10 cellular contexts compared by ENCODE assay signal in genomic region chr7:47570649-47571050, GRCh38. TPM values are rescaled to one million over a fixed set of nuclear protein-coding genes. Genes with fewer than 3 reads are reported as not detected.
A peak's percentile ranks its signal among the peaks of the same experiment; 100 is the strongest.
DNase-seq lines count a peak whose midpoint lies in the region; ATAC-seq and TF ChIP-seq lines count a peak whose summit lies in the region.
"Had no signal": no experiment of that assay in that cellular context is flagged by ENCODE, and none has a peak within 500 bp of the region (broad histone marks: within the 10 kb centered on the region; RNA-seq: fewer than 3 reads in every experiment).

No MANE protein-coding gene starts in this region.

- WGBS in adrenal gland, 4 donors, result 16 to 28% (median 20%) methylated on average over 4 of the region's 4 CpGs
- 28 to 47% methylated on average over 4 of the region's 4 CpGs for WGBS in sigmoid colon, 2 donors

- peaks cover 3 to 65% (median 11%) of the 10 kb centered on the region in 4 donors for H3K4me1 Mint-ChIP-seq in naive thymus-derived CD8-positive, alpha-beta T cell

- TF ChIP-seq CTCF in BJ (IDR thresholded peaks at IDR 0.05; ENCODE audit: insufficient read depth, low read depth, low read length) (no peak), adrenal gland (IDR thresholded peaks at IDR 0.05) (no peak), sigmoid colon (IDR thresholded peaks at IDR 0.05) (no peak)

- no peaks in the 10 kb centered on the region for H3K36me3 Mint-ChIP-seq in naive thymus-derived CD8-positive, alpha-beta T cell

- H3K36me3 ChIP-seq in BJ (ENCODE audit: control insufficient read depth, insufficient read depth, low read length) (peaks cover 15% of the 10 kb centered on the region), adrenal gland (replicated peaks in 1 of 2) (no peaks in the 10 kb centered on the region), sigmoid colon (no peaks in the 10 kb centered on the region)

- no peaks in the 10 kb centered on the region for H3K27me3 ChIP-seq in BJ (ENCODE audit: control insufficient read depth, insufficient read depth, low read length)
- no peaks in the 10 kb centered on the region for H3K27me3 ChIP-seq in adrenal gland
- H3K27me3 ChIP-seq in sigmoid colon, result no peaks in the 10 kb centered on the region

- no peak overlapping the region for H3K27ac Mint-ChIP-seq in naive thymus-derived CD8-positive, alpha-beta T cell

- POLR2A ChIA-PET in BJ (lab: Charles Lee), result interaction anchor here (0.6 to 0.7 kb wide), 6 partner anchors 18 to 305 kb away, joined by 3 to 5 read pairs (median 4); no protein-coding TSS in a partner anchor
- POLR2A ChIA-PET in naive thymus-derived CD8-positive, alpha-beta T cell (lab: Charles Lee), result no interaction called here

- peaks cover 0 to 23% (median 3%) of the 10 kb centered on the region in 5 donors for H3K27me3 Mint-ChIP-seq in naive thymus-derived CD8-positive, alpha-beta T cell

- no peak for TF ChIP-seq POLR2A in adrenal gland (IDR thresholded peaks at IDR 0.05)
- no peak for TF ChIP-seq POLR2A in sigmoid colon (IDR thresholded peaks at IDR 0.05)

- H3K9me3 Mint-ChIP-seq in naive thymus-derived CD8-positive, alpha-beta T cell, result peaks cover 0 to 2% (median 0%) of the 10 kb centered on the region in 9 donors

- CTCF ChIA-PET in BJ (lab: Yijun Ruan, JAX), result interaction anchor here (1.1 to 1.6 kb wide), 3 partner anchors 86 to 216 kb away, joined by 3 to 7 read pairs (median 5); no protein-coding TSS in a partner anchor

- TF ChIP-seq EP300 in sigmoid colon (IDR thresholded peaks at IDR 0.05), result no peak

- intact Hi-C loops in adrenal gland (cut with DNase I) (loop anchor here (10.0 kb wide), 3 partner anchors 96 to 136 kb away; no protein-coding TSS in a partner anchor), left ventricle myocardium superior (cut with micrococcal nuclease) (no loop called here), sigmoid colon (cut with DNase I) (loop anchor here (5.0 to 10.0 kb wide), 4 partner anchors 33 to 144 kb away; no protein-coding TSS in a partner anchor)

- no peak overlapping the region for H3K4me3 ChIP-seq in BJ (ENCODE audit: low read depth, low read length)
- H3K4me3 ChIP-seq in adrenal gland, result no peak overlapping the region
- H3K4me3 ChIP-seq in sigmoid colon, result no peak overlapping the region

- H3K27ac ChIP-seq in adrenal gland (peak overlapping the region; percentile 94 to 95 (median 94)), sigmoid colon (peak overlapping the region; percentile 63 to 87 (median 78))
- H3K27ac ChIP-seq: epithelial cell of prostate had no signal

- DNase-seq in BJ (ENCODE audit: low read depth), result peak; percentile 49
- DNase-seq in adrenal gland, result peak in 5 of 7 donors; percentile 49 to 63 (median 55)
- peak; percentile 62 for DNase-seq in left ventricle myocardium superior
- DNase-seq in sigmoid colon, result peak; percentile 88
- DNase-seq in NK-92 (lab: John Stamatoyannopoulos, UW; ENCODE audit: unreplicated experiment), result no peak
- no peak for DNase-seq in naive thymus-derived CD8-positive, alpha-beta T cell
- DNase-seq: activated T-cell treated with anti-CD3 and anti-CD28 coated beads, Interleukin-2, amount 50 U/mL, for 48 hours had no signal

- H3K4me1 ChIP-seq in adrenal gland (replicated peaks in 1 of 2) (peaks cover 46 to 88% of the 10 kb centered on the region in 2 donors), sigmoid colon (peaks cover 0 to 60% (median 54%) of the 10 kb centered on the region in 4 donors)

- ATAC-seq in left ventricle myocardium superior (peak; percentile 74), GM21717 (IDR thresholded peaks at IDR 0.05; ENCODE audit: unreplicated experiment) (no peak), GM18498 (IDR thresholded peaks at IDR 0.05; ENCODE audit: unreplicated experiment) (no peak)
- no peak for ATAC-seq in naive thymus-derived CD8-positive, alpha-beta T cell

- no peak overlapping the region for H3K4me3 Mint-ChIP-seq in naive thymus-derived CD8-positive, alpha-beta T cell

- H3K9me3 ChIP-seq in adrenal gland (replicated peaks in 1 of 3), result no peaks in the 10 kb centered on the region
- no peaks in the 10 kb centered on the region for H3K9me3 ChIP-seq in sigmoid colon

RNA-seq across cellular contexts. Expression of gene TNS3, which starts 11.3 kb away (rescaled TPM):
- 94.2 and 126 TPM in 2 replicates for polyA plus RNA-seq in BJ (2011; rRNA removed)
- polyA minus RNA-seq in BJ (2011; rRNA and poly(A)+ RNA removed), result 212 and 247 TPM in 2 replicates
- total RNA-seq in adrenal gland, result 100 to 1,000 TPM in 6 of 8 donors, 10 to 100 TPM in 2; 75.8 to 188 (median 129) TPM
- polyA plus RNA-seq in adrenal gland, result 10 to 100 TPM; 21.0 to 36.5 (median 36.4) TPM
- 42.4 TPM for total RNA-seq in left ventricle myocardium superior
- 10 to 100 TPM; 17.8 to 43.8 (median 28.2) TPM for total RNA-seq in sigmoid colon
- polyA plus RNA-seq in sigmoid colon, result 10 to 100 TPM; 17.4 to 29.6 (median 28.8) TPM
- total RNA-seq in naive thymus-derived CD8-positive, alpha-beta T cell, result 1 to 10 TPM; 1.2 to 1.6 TPM
- polyA plus RNA-seq in naive thymus-derived CD8-positive, alpha-beta T cell, result not detected

Comparison
In these comparisons a context has a peak if more than half of its experiments do, and no peak if none do; other contexts are left out.
1. DNase-seq: peak in BJ (single experiment), adrenal gland (5 of 7), left ventricle myocardium superior (single experiment) and sigmoid colon (single experiment); none in NK-92 (single experiment) and naive thymus-derived CD8-positive, alpha-beta T cell (0 of 10).
2. RNA of gene TNS3, which starts 11.3 kb away (total RNA-seq): 75.8 to 188 TPM in adrenal gland, 42.4 TPM in left ventricle myocardium superior (single experiment) and 17.8 to 43.8 TPM in sigmoid colon; 1.2 to 1.6 TPM in naive thymus-derived CD8-positive, alpha-beta T cell; every median in the first group is over 4 times any median in the second.